ENCODE assay signal across 8 cellular contexts in genomic region chrX:119606508-119607389, GRCh38. TPM values are rescaled to one million over a fixed set of nuclear protein-coding genes. Genes with fewer than 3 reads are reported as not detected.
DNase-seq lines count a peak whose midpoint lies in the region; ATAC-seq and TF ChIP-seq lines count a peak whose summit lies in the region.

No MANE protein-coding gene starts in this region.

- H3K36me3 Mint-ChIP-seq in activated T-helper 17 cell treated with anti-CD3 and anti-CD28 coated beads, Interleukin-2, amount 50 U/mL, for 72 hours (ENCODE audit: low read depth), result peaks cover 41% of the 10 kb centered on the region

- H3K27ac ChIP-seq in iPS DF 6.9 (ENCODE audit: low read length), result no peak overlapping the region
- H3K27ac ChIP-seq in spleen, result peak overlapping the region; percentile 64 to 95 (median 92)

- H3K27me3 ChIP-seq in iPS DF 6.9 (ENCODE audit: control insufficient read depth, insufficient read depth, low read length) (peaks cover 2% of the 10 kb centered on the region; the same call in 1 of the 2 replicates), spleen (replicated peaks in 1 of 7) (no peaks in the 10 kb centered on the region)

- no peaks in the 10 kb centered on the region for H3K27me3 Mint-ChIP-seq in activated T-helper 17 cell treated with anti-CD3 and anti-CD28 coated beads, Interleukin-2, amount 50 U/mL, for 72 hours

- peak overlapping the region; percentile 95 for H3K4me3 Mint-ChIP-seq in activated T-helper 17 cell treated with anti-CD3 and anti-CD28 coated beads, Interleukin-2, amount 50 U/mL, for 72 hours

- H3K36me3 ChIP-seq in iPS DF 6.9 (ENCODE audit: control insufficient read depth, insufficient read depth, low read length), result no peaks in the 10 kb centered on the region
- H3K36me3 ChIP-seq in spleen, result no peaks in the 10 kb centered on the region

- no peaks in the 10 kb centered on the region for H3K9me3 ChIP-seq in iPS DF 6.9 (ENCODE audit: control insufficient read depth, insufficient read depth, low read length)
- no peaks in the 10 kb centered on the region for H3K9me3 ChIP-seq in spleen

- H3K9me3 Mint-ChIP-seq in activated T-helper 17 cell treated with anti-CD3 and anti-CD28 coated beads, Interleukin-2, amount 50 U/mL, for 72 hours, result no peaks in the 10 kb centered on the region

- no peak for TF ChIP-seq CTCF in spleen (IDR thresholded peaks at IDR 0.05 in 8 of 11, conservative IDR thresholded peaks at IDR 0.05 in 3 of 11)

- ATAC-seq in GM18861 (IDR thresholded peaks at IDR 0.05; ENCODE audit: unreplicated experiment), result peak; percentile 22
- peak; percentile 24 for ATAC-seq in HG03354 (IDR thresholded peaks at IDR 0.05; ENCODE audit: poor library complexity, severe bottlenecking, unreplicated experiment)
- peak; percentile 23 for ATAC-seq in activated T-helper 17 cell treated with anti-CD3 and anti-CD28 coated beads, Interleukin-2, amount 50 U/mL, for 72 hours (replicated peaks)

- peak overlapping the region; percentile 96 for H3K27ac Mint-ChIP-seq in activated T-helper 17 cell treated with anti-CD3 and anti-CD28 coated beads, Interleukin-2, amount 50 U/mL, for 72 hours

- WGBS in iPS DF 6.9 (ENCODE audit: insufficient coverage, insufficient read length), result no CpG with 5 or more reads among the region's 29 CpGs
- WGBS in spleen, 5 donors, result 22 to 54% (median 29%) methylated on average over 25 to 29 of the region's 29 CpGs

- H3K4me3 ChIP-seq in iPS DF 6.9 (ENCODE audit: low read length), result peak overlapping the region; percentile 38; the same call in 1 of the 2 replicates
- H3K4me3 ChIP-seq in spleen, result peak overlapping the region in 7 of 8 donors; percentile 43 to 85 (median 60)

- H3K4me1 ChIP-seq in iPS DF 6.9 (ENCODE audit: control insufficient read depth, insufficient read depth, low read length), result no peaks in the 10 kb centered on the region
- peaks cover 0 to 42% (median 9%) of the 10 kb centered on the region in 6 donors for H3K4me1 ChIP-seq in spleen

- TF ChIP-seq POLR2A in spleen (IDR thresholded peaks at IDR 0.05), result no peak

- DNase-seq in AG08396 (ENCODE audit: low spot score), result peak; percentile 12
- no peak for DNase-seq in iPS DF 6.9 (ENCODE audit: low read depth, low spot score)
- no peak for DNase-seq in spleen
- no peak for DNase-seq in NAMALWA (ENCODE audit: low spot score)
- DNase-seq in putamen (ENCODE audit: low spot score), result no peak

- intact Hi-C loops in spleen (cut with DNase I; ENCODE audit: low total_unique reads), result no loop called here

- peaks cover 13% of the 10 kb centered on the region for H3K4me1 Mint-ChIP-seq in activated T-helper 17 cell treated with anti-CD3 and anti-CD28 coated beads, Interleukin-2, amount 50 U/mL, for 72 hours

RNA-seq across cellular contexts. Expression of gene NKRF, which starts 0.5 kb away (rescaled TPM):
- 10 to 100 TPM; 15.3 to 19.8 TPM for total RNA-seq in activated T-helper 17 cell treated with anti-CD3 and anti-CD28 coated beads, Interleukin-2, amount 50 U/mL, for 72 hours
- total RNA-seq in spleen, result 10 to 100 TPM in 5 of 7 donors, 1 to 10 TPM in 2; 8.2 to 13.8 (median 12.5) TPM
- 10 to 100 TPM in 1 of 3 donors, 1 to 10 TPM in 2; 6.9 to 10.9 (median 9.4) TPM for polyA plus RNA-seq in spleen

RNA-seq across cellular contexts. Expression of gene UBE2A, which starts 32.4 kb away (rescaled TPM):
- 10 to 100 TPM; 42.5 to 62.6 TPM for total RNA-seq in activated T-helper 17 cell treated with anti-CD3 and anti-CD28 coated beads, Interleukin-2, amount 50 U/mL, for 72 hours
- 10 to 100 TPM; 40.8 to 53.4 (median 42.6) TPM for total RNA-seq in spleen
- polyA plus RNA-seq in spleen, result 10 to 100 TPM; 38.5 to 50.5 (median 48.7) TPM

RNA-seq across cellular contexts. Expression of gene STEEP1, which starts 41.5 kb away (rescaled TPM):
- 10 to 100 TPM; 14.8 to 21.1 TPM for total RNA-seq in activated T-helper 17 cell treated with anti-CD3 and anti-CD28 coated beads, Interleukin-2, amount 50 U/mL, for 72 hours
- 10 to 100 TPM; 20.4 to 31.6 (median 24.6) TPM for total RNA-seq in spleen
- polyA plus RNA-seq in spleen, result 10 to 100 TPM; 11.0 to 19.5 (median 13.2) TPM
